In genomic region chr17:42553161-42553818, GRCh38 we compare ENCODE assay signal across 7 cellular contexts. TPM values are rescaled to one million over a fixed set of nuclear protein-coding genes. Genes with fewer than 3 reads are reported as not detected.
DNase-seq lines count a peak whose midpoint lies in the region; ATAC-seq and TF ChIP-seq lines count a peak whose summit lies in the region.

No MANE protein-coding gene starts in this region.

- intact Hi-C loops in head of caudate nucleus (cut with DNase I): no loop called here

- no peaks in the 10 kb centered on the region for H3K4me1 ChIP-seq in foreskin keratinocyte
- peaks cover 15 to 21% (median 17%) of the 10 kb centered on the region in 3 donors for H3K4me1 ChIP-seq in skeletal muscle tissue (ENCODE audit: control insufficient read depth in 3 of 3, insufficient read depth in 3 of 3, low read length in 3 of 3)

- peak; percentile 64 for TF ChIP-seq CTCF in foreskin keratinocyte (conservative IDR thresholded peaks at IDR 0.05)

- H3K36me3 ChIP-seq in H7 (replicated peaks; ENCODE audit: control insufficient read depth, insufficient read depth, low read length) (no peaks in the 10 kb centered on the region), skeletal muscle tissue (ENCODE audit: control insufficient read depth in 3 of 3, insufficient read depth in 3 of 3, low read length in 3 of 3) (no peaks in the 10 kb centered on the region)

- no peaks in the 10 kb centered on the region for H3K36me3 Mint-ChIP-seq in T-cell

- no peaks in the 10 kb centered on the region for H3K9me3 Mint-ChIP-seq in T-cell

- POLR2A ChIA-PET in T-cell (lab: Charles Lee): interaction anchor here in 1 of 2 donors (0.6 to 0.7 kb wide), 2 partner anchors 234 to 242 kb away, joined by 3 to 5 read pairs; no protein-coding TSS in a partner anchor

- H3K27me3 ChIP-seq in H7 (ENCODE audit: control insufficient read depth, insufficient read depth, low read length) (no peaks in the 10 kb centered on the region), foreskin keratinocyte (no peaks in the 10 kb centered on the region), skeletal muscle tissue (ENCODE audit: control insufficient read depth in 3 of 3, insufficient read depth in 3 of 3, low read length in 3 of 3) (no peaks in the 10 kb centered on the region)

- H3K4me3 Mint-ChIP-seq in T-cell: peak overlapping the region; percentile 84 to 91 (median 87)

- no peaks in the 10 kb centered on the region for H3K9me3 ChIP-seq in skeletal muscle tissue (ENCODE audit: control insufficient read depth in 3 of 3, low read length in 3 of 3)

- H3K27ac Mint-ChIP-seq in T-cell: peak overlapping the region; percentile 91 to 93

- peak overlapping the region; percentile 14 to 96 (median 95) for H3K9ac ChIP-seq in skeletal muscle tissue (ENCODE audit: low read depth in 1 of 3, low read length in 3 of 3)

- DNase-seq in H7 (peak; percentile 76), T-cell (no peak), foreskin keratinocyte (peak in 1 of 2 donors; percentile 68), NCI-H1417 treated with DMSO at 0.1 percent for 48 hours (lab: John Stamatoyannopoulos, UW) (no peak), head of caudate nucleus (no peak)
- DNase-seq in stimulated activated CD8-positive, alpha-beta memory T cell treated with anti-CD3 and anti-CD28 coated beads, Interleukin-4, amount 100 ng/mL, for 48 hours: no peak

- H3K4me1 Mint-ChIP-seq in T-cell: peaks cover 29 to 40% (median 30%) of the 10 kb centered on the region in 3 donors

- ATAC-seq in T-cell (replicated peaks in 1 of 4) (no peak), foreskin keratinocyte (peak; percentile 68)

- no peak overlapping the region for H3K27ac ChIP-seq in foreskin keratinocyte
- H3K27ac ChIP-seq in skeletal muscle tissue (ENCODE audit: low read depth, low read length): no peak overlapping the region

- CTCF ChIA-PET in T-cell (lab: Charles Lee): interaction anchor here in 1 of 2 donors (0.6 to 1.0 kb wide), 2 partner anchors 23 to 522 kb away, joined by 3 to 9 read pairs; no protein-coding TSS in a partner anchor

- no peaks in the 10 kb centered on the region for H3K27me3 Mint-ChIP-seq in T-cell

- H3K4me3 ChIP-seq in H7 (ENCODE audit: insufficient read depth, low read depth, low read length) (no peak overlapping the region), skeletal muscle tissue (ENCODE audit: low read length in 3 of 3) (peak overlapping the region in 1 of 3 donors; percentile 97)

RNA-seq across cellular contexts. Expression of gene HSD17B1, which starts 0.6 kb away (rescaled TPM):
- total RNA-seq in H7 (2014; rRNA removed; shearing (Covaris generic)): 1.1 and 2.9 TPM in 2 replicates
- total RNA-seq in T-cell: 1 to 10 TPM; 1.2 to 2.2 (median 1.4) TPM
- total RNA-seq in foreskin keratinocyte: 6.4 and 6.5 TPM in 2 replicates
- 9.6 and 10.7 TPM in 2 replicates for polyA plus RNA-seq in foreskin keratinocyte
- 1.6 TPM for total RNA-seq in skeletal muscle tissue

RNA-seq across cellular contexts. Expression of gene COASY, which starts 8.7 kb away (rescaled TPM):
- 56.1 and 59.2 TPM in 2 replicates for total RNA-seq in H7 (2014; rRNA removed; shearing (Covaris generic))
- total RNA-seq in T-cell: 10 to 100 TPM; 43.2 to 79.0 (median 74.9) TPM
- total RNA-seq in foreskin keratinocyte: 69.9 and 80.9 TPM in 2 replicates
- polyA plus RNA-seq in foreskin keratinocyte: 89.2 and 98.4 TPM in 2 replicates
- total RNA-seq in skeletal muscle tissue: 6.3 TPM

RNA-seq across cellular contexts. Expression of gene MLX, which starts 13.6 kb away (rescaled TPM):
- total RNA-seq in H7 (2014; rRNA removed; shearing (Covaris generic)): 29.4 and 35.0 TPM in 2 replicates
- total RNA-seq in T-cell: 10 to 100 TPM; 31.4 to 68.9 (median 61.2) TPM
- total RNA-seq in foreskin keratinocyte: 34.8 and 41.2 TPM in 2 replicates
- polyA plus RNA-seq in foreskin keratinocyte: 44.8 and 51.6 TPM in 2 replicates
- 21.9 TPM for total RNA-seq in skeletal muscle tissue

RNA-seq across cellular contexts. Expression of gene NAGLU, which starts 17.2 kb away (rescaled TPM):
- total RNA-seq in H7 (2014; rRNA removed; shearing (Covaris generic)): 36.9 and 43.9 TPM in 2 replicates
- total RNA-seq in T-cell: 10 to 100 TPM; 13.2 to 35.1 (median 28.8) TPM
- total RNA-seq in foreskin keratinocyte: 13.9 and 14.2 TPM in 2 replicates
- 16.5 and 18.3 TPM in 2 replicates for polyA plus RNA-seq in foreskin keratinocyte
- total RNA-seq in skeletal muscle tissue: 14.1 TPM

RNA-seq across cellular contexts. Expression of gene PSMC3IP, which starts 24.2 kb away (rescaled TPM):
- 14.7 and 17.0 TPM in 2 replicates for total RNA-seq in H7 (2014; rRNA removed; shearing (Covaris generic))
- total RNA-seq in T-cell: 1 to 10 TPM; 2.2 to 4.3 (median 3.2) TPM
- total RNA-seq in foreskin keratinocyte: 14.8 and 20.6 TPM in 2 replicates
- 17.0 and 23.6 TPM in 2 replicates for polyA plus RNA-seq in foreskin keratinocyte
- 2.1 TPM for total RNA-seq in skeletal muscle tissue
